ENCODE assay signal across 9 cellular contexts in genomic region chr17:37848690-37849616, GRCh38.
A peak's percentile ranks its signal among the peaks of the same experiment; 100 is the strongest.
DNase-seq lines count a peak whose midpoint lies in the region; ATAC-seq and TF ChIP-seq lines count a peak whose summit lies in the region.
"Had no signal": no experiment of that assay in that cellular context is flagged by ENCODE, and none has a peak within 500 bp of the region (broad histone marks: within the 10 kb centered on the region; RNA-seq: fewer than 3 reads in every experiment).

No MANE protein-coding gene starts in this region.

- peaks cover 32% of the 10 kb centered on the region for H3K4me1 Mint-ChIP-seq in activated T-cell treated with anti-CD3 and anti-CD28 coated beads, Interleukin-2, amount 50 U/mL, for 24 hours (ENCODE audit: low read depth)
- peaks cover 27% of the 10 kb centered on the region for H3K4me1 Mint-ChIP-seq in activated B cell treated with CpG ODN at 0.5 μM for 24 hours

- DNase-seq in activated T-cell treated with anti-CD3 and anti-CD28 coated beads, Interleukin-2, amount 50 U/mL, for 24 hours, result peak; percentile 46
- DNase-seq in activated T-cell treated with anti-CD3 and anti-CD28 coated beads, Interleukin-2, amount 50 U/mL, for 1 hour, result no peak
- DNase-seq in activated B cell treated with CpG ODN at 0.5 μM for 24 hours (no peak), left lung (no peak), heart right ventricle (no peak), medulla oblongata (ENCODE audit: extremely low spot score) (no peak), colonic mucosa (no peak)
- DNase-seq: right lobe of liver had no signal

- H3K36me3 ChIP-seq in left lung (no peaks in the 10 kb centered on the region), heart right ventricle (no peaks in the 10 kb centered on the region), colonic mucosa (no peaks in the 10 kb centered on the region)
- H3K36me3 ChIP-seq: right lobe of liver had no signal

- POLR2A ChIA-PET in activated B cell treated with CpG ODN at 0.5 μM for 24 hours (lab: Charles Lee), result no interaction called here

- H3K27me3 ChIP-seq in left lung (peaks cover 0 to 15% of the 10 kb centered on the region in 2 donors), heart right ventricle (peaks cover 0 to 35% (median 16%) of the 10 kb centered on the region in 7 donors), colonic mucosa (no peaks in the 10 kb centered on the region)
- H3K27me3 ChIP-seq: right lobe of liver had no signal

- H3K9ac ChIP-seq in colonic mucosa (ENCODE audit: low read depth in 2 of 2, low read length in 2 of 2), result no peak overlapping the region

- H3K27ac Mint-ChIP-seq in activated T-cell treated with anti-CD3 and anti-CD28 coated beads, Interleukin-2, amount 50 U/mL, for 24 hours, result peak overlapping the region; percentile 51
- peak overlapping the region; percentile 38 for H3K27ac Mint-ChIP-seq in activated B cell treated with CpG ODN at 0.5 μM for 24 hours

- no peaks in the 10 kb centered on the region for H3K36me3 Mint-ChIP-seq in activated T-cell treated with anti-CD3 and anti-CD28 coated beads, Interleukin-2, amount 50 U/mL, for 24 hours (ENCODE audit: low read depth)
- no peaks in the 10 kb centered on the region for H3K36me3 Mint-ChIP-seq in activated B cell treated with CpG ODN at 0.5 μM for 24 hours (ENCODE audit: low read depth)

- H3K4me3 ChIP-seq in left lung (no peak overlapping the region), heart right ventricle (no peak overlapping the region), colonic mucosa (no peak overlapping the region)
- H3K4me3 ChIP-seq: right lobe of liver had no signal

- TF ChIP-seq CTCF in activated B cell treated with CpG ODN at 0.5 μM for 24 hours (IDR thresholded peaks at IDR 0.05), result no peak
- no peak for TF ChIP-seq CTCF in left lung (IDR thresholded peaks at IDR 0.05)
- TF ChIP-seq CTCF in heart right ventricle (IDR thresholded peaks at IDR 0.05), result no peak
- no peak for TF ChIP-seq CTCF in colonic mucosa (IDR thresholded peaks at IDR 0.05)

- intact Hi-C loops in activated B cell treated with CpG ODN at 0.5 μM for 24 hours (cut with micrococcal nuclease), result no loop called here
- intact Hi-C loops in left lung (cut with DNase I), result no loop called here
- intact Hi-C loops in heart right ventricle (cut with DNase I), result loop anchor here in 1 of 10 donors (10.0 kb wide), 1 partner anchor 144 kb away; no protein-coding TSS in a partner anchor
- intact Hi-C loops in colonic mucosa (cut with DNase I), result no loop called here

- H3K4me1 ChIP-seq in left lung (peaks cover 0 to 9% of the 10 kb centered on the region in 2 donors), heart right ventricle (peaks cover 0 to 18% (median 5%) of the 10 kb centered on the region in 9 donors), colonic mucosa (no peaks in the 10 kb centered on the region)
- H3K4me1 ChIP-seq: right lobe of liver had no signal

- no peaks in the 10 kb centered on the region for H3K9me3 Mint-ChIP-seq in activated T-cell treated with anti-CD3 and anti-CD28 coated beads, Interleukin-2, amount 50 U/mL, for 24 hours
- no peaks in the 10 kb centered on the region for H3K9me3 Mint-ChIP-seq in activated B cell treated with CpG ODN at 0.5 μM for 24 hours

- H3K4me3 Mint-ChIP-seq in activated T-cell treated with anti-CD3 and anti-CD28 coated beads, Interleukin-2, amount 50 U/mL, for 24 hours, result no peak overlapping the region
- no peak overlapping the region for H3K4me3 Mint-ChIP-seq in activated B cell treated with CpG ODN at 0.5 μM for 24 hours

- H3K27me3 Mint-ChIP-seq in activated T-cell treated with anti-CD3 and anti-CD28 coated beads, Interleukin-2, amount 50 U/mL, for 24 hours, result peaks cover 11% of the 10 kb centered on the region
- H3K27me3 Mint-ChIP-seq in activated B cell treated with CpG ODN at 0.5 μM for 24 hours, result peaks cover 1% of the 10 kb centered on the region

- ATAC-seq in HG03442 (IDR thresholded peaks at IDR 0.05; ENCODE audit: unreplicated experiment) (peak; percentile 59), activated B cell treated with CpG ODN at 0.5 μM for 24 hours (ENCODE audit: low read depth) (peak; percentile 38), left lung (peak; percentile 51), heart right ventricle (no peak)

- WGBS in heart right ventricle, 2 donors, result 84% methylated on average over 15 of the region's 15 CpGs

- H3K27ac ChIP-seq in left lung, result no peak overlapping the region
- no peak overlapping the region for H3K27ac ChIP-seq in heart right ventricle
- no peak overlapping the region for H3K27ac ChIP-seq in colonic mucosa
- H3K27ac ChIP-seq: right lobe of liver had no signal

- CTCF ChIA-PET in activated B cell treated with CpG ODN at 0.5 μM for 24 hours (lab: Charles Lee), result no interaction called here

- H3K9me3 ChIP-seq in left lung (no peaks in the 10 kb centered on the region), heart right ventricle (no peaks in the 10 kb centered on the region), colonic mucosa (no peaks in the 10 kb centered on the region)
- H3K9me3 ChIP-seq: right lobe of liver had no signal

Comparison
In these comparisons a context has a peak if more than half of its experiments do, and no peak if none do; other contexts are left out.
1. ATAC-seq: peak in HG03442 (single experiment), activated B cell treated with CpG ODN at 0.5 μM for 24 hours (single experiment) and left lung (single experiment); none in heart right ventricle (0 of 8).